20 cellular contexts compared by ENCODE assay signal in the genomic region with DNA sequence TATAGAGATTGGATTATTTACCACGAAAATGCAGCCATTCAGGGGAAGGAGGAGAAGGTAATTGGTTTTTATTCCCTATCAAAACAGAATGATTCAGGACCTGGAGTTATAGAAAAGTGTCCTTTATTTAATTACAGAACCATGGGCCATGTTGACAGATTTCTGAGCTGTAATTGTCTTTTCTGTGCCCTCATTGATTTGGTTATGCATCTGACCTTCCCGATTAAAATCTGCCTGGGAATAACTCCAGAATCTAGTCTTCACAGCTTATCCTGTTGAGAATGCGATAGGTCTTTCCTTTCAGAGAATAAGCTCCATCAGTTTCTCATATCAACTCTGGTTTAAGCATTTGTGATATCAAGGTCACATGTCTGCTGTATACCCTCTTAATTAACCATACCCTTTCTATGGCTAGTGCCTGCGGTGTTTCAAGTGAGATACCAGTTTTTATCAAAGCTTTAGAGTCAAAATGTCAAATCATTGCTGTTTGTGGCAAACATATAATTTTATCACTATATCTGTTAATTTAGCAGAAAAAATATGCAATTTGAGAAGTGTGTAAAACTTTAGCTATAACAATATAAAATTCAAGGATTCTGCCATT. TPM values are rescaled to one million over a fixed set of nuclear protein-coding genes. Genes with fewer than 3 reads are reported as not detected.
"Had no signal": no experiment of that assay in that cellular context is flagged by ENCODE, and none has a peak within 500 bp of the region (broad histone marks: within the 10 kb centered on the region; RNA-seq: fewer than 3 reads in every experiment).

No MANE protein-coding gene starts in this region.

- ATAC-seq: left lobe of liver; mucosa of descending colon; naive thymus-derived CD8-positive, alpha-beta T cell had no signal

- H3K4me3 ChIP-seq: coronary artery, heart right ventricle, mucosa of descending colon, right atrium auricular region, sigmoid colon, skin epidermis, stomach, suprapubic skin, tibial artery, upper lobe of left lung, uterus had no signal

- H3K4me1 ChIP-seq: right atrium auricular region, stomach, suprapubic skin, tibial artery, upper lobe of left lung, uterus had no signal

- H3K27ac Mint-ChIP-seq: naive thymus-derived CD8-positive, alpha-beta T cell had no signal

- H3K36me3 Mint-ChIP-seq: naive thymus-derived CD8-positive, alpha-beta T cell had no signal

- H3K9me3 ChIP-seq: heart right ventricle, mucosa of descending colon, right atrium auricular region, sigmoid colon, stomach, suprapubic skin, tibial artery, upper lobe of left lung, uterus had no signal

- H3K4me3 Mint-ChIP-seq: naive thymus-derived CD8-positive, alpha-beta T cell had no signal

- H3K27ac ChIP-seq: coronary artery, heart right ventricle, right atrium auricular region, sigmoid colon, skin epidermis, stomach, suprapubic skin, tibial artery, upper lobe of left lung, uterus had no signal

- H3K9me3 Mint-ChIP-seq: naive thymus-derived CD8-positive, alpha-beta T cell had no signal

- H3K27me3 ChIP-seq: heart right ventricle, right atrium auricular region, sigmoid colon, stomach, suprapubic skin, tibial artery, upper lobe of left lung, uterus had no signal

- H3K4me1 Mint-ChIP-seq: naive thymus-derived CD8-positive, alpha-beta T cell had no signal

- H3K36me3 ChIP-seq: heart right ventricle, right atrium auricular region, sigmoid colon, stomach, suprapubic skin, tibial artery, upper lobe of left lung, uterus had no signal

- DNase-seq: effector CD8-positive, alpha-beta T cell; foreskin melanocyte; heart right ventricle; islet precursor cell; mammary epithelial cell; mucosa of descending colon; naive thymus-derived CD8-positive, alpha-beta T cell; occipital lobe; sigmoid colon; stimulated activated CD4-positive, alpha-beta T cell treated with anti-CD3 and anti-CD28 coated beads, Interleukin-2, amount 100 ng/mL, for 24 hours; stimulated activated naive CD4-positive, alpha-beta T cell; stomach; tibial artery; upper lobe of left lung; uterus had no signal

RNA-seq across cellular contexts. Expression of a gene that starts 37.2 kb away (rescaled TPM):
- total RNA-seq: naive thymus-derived CD8-positive, alpha-beta T cell had no signal
- polyA plus RNA-seq: naive thymus-derived CD8-positive, alpha-beta T cell had no signal
